In genomic region chr2:171630812-171631626, GRCh38 we compare ENCODE assay signal across 1 cellular context.
TF ChIP-seq lines count a peak whose summit lies in the region.

No MANE protein-coding gene starts in this region.

TF ChIP-seq in K562, 482 proteins besides CTCF, POLR2A, EP300 and RAD21 (continued from another document and continues in another):
- TF ChIP-seq REST (CRISPR knock-in tag; IDR thresholded peaks at IDR 0.05; ENCODE audit: low read depth) (no peak), ZNF311 (CRISPR knock-in tag; IDR thresholded peaks at IDR 0.05) (peak; percentile 45; the same call in 1 of the 2 replicates), L3MBTL2 (IDR thresholded peaks at IDR 0.05) (peak; percentile 50), FOXK2 (conservative IDR thresholded peaks at IDR 0.05 in 1 of 2, IDR thresholded peaks at IDR 0.05 in 1 of 2; ENCODE audit: low read depth in 2 of 2) (no peak; a peak in 1 of 4 replicates), ZNF586 (CRISPR knock-in tag; conservative IDR thresholded peaks at IDR 0.05) (no peak), SIX5 (IDR thresholded peaks at IDR 0.05; ENCODE audit: borderline replicate concordance in 1 of 2, insufficient read depth in 1 of 2, low read depth in 1 of 2, low read length in 2 of 2) (no peak), NR1H2 (CRISPR knock-in tag; IDR thresholded peaks at IDR 0.05) (0 out of 2 replicates have a peak, but pooled peaks have one; percentile 50), ZNF766 (CRISPR knock-in tag; conservative IDR thresholded peaks at IDR 0.05) (peak; percentile 85), ARID2 (IDR thresholded peaks at IDR 0.05) (no peak), ATF1 (CRISPR knock-in tag; IDR thresholded peaks at IDR 0.05) (no peak), ATF1 (tag; IDR thresholded peaks at IDR 0.05) (peak; percentile 29; the same call in 1 of the 2 replicates), PYGO2 (tag; IDR thresholded peaks at IDR 0.05) (0 out of 2 replicates have a peak, but pooled peaks have one; percentile 46), SPI1 (IDR thresholded peaks at IDR 0.05; ENCODE audit: borderline replicate concordance, low read depth, low read length) (no peak), ZNF780A (CRISPR knock-in tag; IDR thresholded peaks at IDR 0.05) (no peak), ZBTB2 (IDR thresholded peaks at IDR 0.05) (no peak), LARP7 (IDR thresholded peaks at IDR 0.05) (no peak), CHD2 (IDR thresholded peaks at IDR 0.05; ENCODE audit: low read depth, low read length) (no peak), E2F5 (CRISPR knock-in tag; IDR thresholded peaks at IDR 0.05) (no peak), ZNF280B (CRISPR knock-in tag; IDR thresholded peaks at IDR 0.05) (peak; percentile 99), ZNF408 (CRISPR knock-in tag; IDR thresholded peaks at IDR 0.05; ENCODE audit: low read depth) (no peak), ERF (CRISPR knock-in tag; IDR thresholded peaks at IDR 0.05) (no peak), CTBP1 (IDR thresholded peaks at IDR 0.05; ENCODE audit: borderline replicate concordance) (peak; percentile 67; the same call in 1 of the 2 replicates), ZNF316 (IDR thresholded peaks at IDR 0.05) (no peak), PML (IDR thresholded peaks at IDR 0.05; ENCODE audit: low read length) (peak; percentile 89), ZNF23 (CRISPR knock-in tag; IDR thresholded peaks at IDR 0.05) (no peak), ZNF57 (CRISPR knock-in tag; IDR thresholded peaks at IDR 0.05) (no peak), BRD4 (IDR thresholded peaks at IDR 0.05) (no peak), ZNF398 (CRISPR knock-in tag; IDR thresholded peaks at IDR 0.05) (no peak), SMAD1 (IDR thresholded peaks at IDR 0.05; ENCODE audit: low read depth, low read length, partially characterized antibody) (no peak), ZBTB12 (CRISPR knock-in tag; IDR thresholded peaks at IDR 0.05) (no peak), ATF7 (IDR thresholded peaks at IDR 0.05) (peak; percentile 54; the same call in 1 of the 2 replicates), SP1 (CRISPR knock-in tag; IDR thresholded peaks at IDR 0.05) (peak; percentile 66; the same call in 1 of the 2 replicates), CBFA2T2 (conservative IDR thresholded peaks at IDR 0.05) (peak; percentile 99), CBX3 (IDR thresholded peaks at IDR 0.05; ENCODE audit: borderline replicate concordance in 1 of 2, low read length in 2 of 2) (peak; percentile 98 to 100), ELF2 (CRISPR knock-in tag; IDR thresholded peaks at IDR 0.05) (no peak), POLR2AphosphoS5 (IDR thresholded peaks at IDR 0.05; ENCODE audit: control insufficient read depth, insufficient read depth, low read depth, low read length) (peak; percentile 79), RFX7 (CRISPR knock-in tag; IDR thresholded peaks at IDR 0.05) (no peak), TBP (optimal IDR thresholded peaks at IDR 0.05; ENCODE audit: low read depth, low read length) (no peak), MXI1 (IDR thresholded peaks at IDR 0.05; ENCODE audit: low read depth, low read length) (no peak), TSC22D4 (tag; IDR thresholded peaks at IDR 0.05) (no peak), NRF1 (conservative IDR thresholded peaks at IDR 0.05 in 1 of 2, IDR thresholded peaks at IDR 0.05 in 1 of 2) (no peak), ZNF354B (CRISPR knock-in tag; IDR thresholded peaks at IDR 0.05) (no peak), TAL1 (IDR thresholded peaks at IDR 0.05) (peak; percentile 97), ATF2 (CRISPR knock-in tag; IDR thresholded peaks at IDR 0.05) (no peak), E2F8 (IDR thresholded peaks at IDR 0.05; ENCODE audit: low read depth, partially characterized antibody) (no peak), ZNF79 (CRISPR knock-in tag; IDR thresholded peaks at IDR 0.05; ENCODE audit: low read depth) (no peak), ARHGAP35 (IDR thresholded peaks at IDR 0.05; ENCODE audit: partially characterized antibody) (no peak), SMARCA5 (IDR thresholded peaks at IDR 0.05) (no peak), TCF7 (IDR thresholded peaks at IDR 0.05; ENCODE audit: borderline replicate concordance) (no peak), U2AF1 (optimal IDR thresholded peaks at IDR 0.05; ENCODE audit: low read depth, low read length) (no peak), NR2C1 (IDR thresholded peaks at IDR 0.05) (peak; percentile 57), NR2C1 (tag; IDR thresholded peaks at IDR 0.05) (peak; percentile 77), EHMT2 (IDR thresholded peaks at IDR 0.05) (no peak; the same call in 1 of the 2 replicates), MYBL2 (IDR thresholded peaks at IDR 0.05; ENCODE audit: low read depth) (no peak; the same call in 1 of the 2 replicates), MYBL2 (CRISPR knock-in tag; IDR thresholded peaks at IDR 0.05; ENCODE audit: borderline replicate concordance) (no peak), FOXK1 (CRISPR knock-in tag; IDR thresholded peaks at IDR 0.05; ENCODE audit: borderline replicate concordance) (no peak), POLR3G (IDR thresholded peaks at IDR 0.05; ENCODE audit: extremely low read depth, insufficient read length, insufficient replicate concordance) (no peak), TRIM25 (IDR thresholded peaks at IDR 0.05; ENCODE audit: borderline replicate concordance) (no peak)
